In genomic region chr6:66861007-66861541, GRCh38 we compare ENCODE assay signal across 9 cellular contexts.
"Had no signal": no experiment of that assay in that cellular context is flagged by ENCODE, and none has a peak within 500 bp of the region (broad histone marks: within the 10 kb centered on the region; RNA-seq: fewer than 3 reads in every experiment).

No MANE protein-coding gene starts in this region.

- H3K27me3 Mint-ChIP-seq: IgD-negative memory B cell had no signal

- H3K27ac Mint-ChIP-seq: HFFc6, IgD-negative memory B cell had no signal

- H3K4me3 Mint-ChIP-seq: HFFc6, IgD-negative memory B cell had no signal

- ATAC-seq: HCT116, HepG2 had no signal

- H2AFZ ChIP-seq: GM23248 had no signal

- H3K4me3 ChIP-seq: GM23248, HAP-1 had no signal

- H3K36me3 Mint-ChIP-seq: IgD-negative memory B cell had no signal

- H3K36me3 ChIP-seq: HAP-1 had no signal

- H3K9ac ChIP-seq: GM23248 had no signal

- DNase-seq: GM23248, GOT3, H7, HFFc6 had no signal

- H3K9me3 ChIP-seq: HAP-1 had no signal

- H3K27ac ChIP-seq: GM23248, HL-60 had no signal

- H3K4me1 Mint-ChIP-seq: IgD-negative memory B cell had no signal

- H3K4me1 ChIP-seq: HAP-1 had no signal
